In genomic region chr7:47885309-47886000, GRCh38 we compare ENCODE assay signal across 23 cellular contexts.
DNase-seq lines count a peak whose midpoint lies in the region; ATAC-seq and TF ChIP-seq lines count a peak whose summit lies in the region.
"Had no signal": no experiment of that assay in that cellular context is flagged by ENCODE, and none has a peak within 500 bp of the region (broad histone marks: within the 10 kb centered on the region; RNA-seq: fewer than 3 reads in every experiment).

No MANE protein-coding gene starts in this region.

- POLR2A ChIA-PET in activated CD8-positive, alpha-beta T cell treated with anti-CD3 and anti-CD28 coated beads for 36 hours (lab: Charles Lee): no interaction called here
- POLR2A ChIA-PET in activated CD8-positive, alpha-beta T cell treated with anti-CD3 and anti-CD28 coated beads, Interleukin-2, amount 10 ng/mL, durations not matched to agents 7 days and 5 days (lab: Charles Lee): no interaction called here

- intact Hi-C loops in activated CD8-positive, alpha-beta T cell treated with anti-CD3 and anti-CD28 coated beads for 36 hours (cut with micrococcal nuclease): no loop called here
- intact Hi-C loops in gastrocnemius medialis (cut with DNase I; ENCODE audit: low total_unique reads): no loop called here

- H3K4me1 Mint-ChIP-seq in activated CD8-positive, alpha-beta T cell treated with anti-CD3 and anti-CD28 coated beads for 36 hours (ENCODE audit: low read depth): no peaks in the 10 kb centered on the region
- no peaks in the 10 kb centered on the region for H3K4me1 Mint-ChIP-seq in activated CD8-positive, alpha-beta T cell treated with anti-CD3 and anti-CD28 coated beads, Interleukin-2, amount 10 ng/mL, durations not matched to agents 7 days and 5 days (ENCODE audit: low read depth)
- peaks cover 3% of the 10 kb centered on the region for H3K4me1 Mint-ChIP-seq in T-helper 2 cell treated with Interferon-gamma antibody and Interleukin-4, amounts not matched to agents 5 μg/mL and 100 μg/mL, for 36 hours (ENCODE audit: low read depth)
- no peaks in the 10 kb centered on the region for H3K4me1 Mint-ChIP-seq in stimulated activated memory B cell treated with anti-CD40 and anti-IgM and Interleukin-4, amounts not matched to agents 10 μg/mL and 1 μg/mL and 100 μg/mL, for 72 hours
- H3K4me1 Mint-ChIP-seq: memory B cell had no signal

- no peak for TF ChIP-seq POLR2A in gastrocnemius medialis (IDR thresholded peaks at IDR 0.05)

- peak overlapping the region; percentile 48 to 82 (median 74) for H3K27ac ChIP-seq in gastrocnemius medialis
- H3K27ac ChIP-seq: A549, brain microvascular endothelial cell, prostate gland, SJCRH30, skin epidermis, upper lobe of left lung had no signal

- CTCF ChIA-PET in activated CD8-positive, alpha-beta T cell treated with anti-CD3 and anti-CD28 coated beads for 36 hours (lab: Charles Lee): no interaction called here
- CTCF ChIA-PET in activated CD8-positive, alpha-beta T cell treated with anti-CD3 and anti-CD28 coated beads, Interleukin-2, amount 10 ng/mL, durations not matched to agents 7 days and 5 days (lab: Charles Lee): no interaction called here

- H3K4me3 ChIP-seq in gastrocnemius medialis: peak overlapping the region in 1 of 4 donors; percentile 10
- H3K4me3 ChIP-seq: A549, prostate gland, SJCRH30, skin epidermis, upper lobe of left lung had no signal

- no peak overlapping the region for H3K4me3 Mint-ChIP-seq in activated CD8-positive, alpha-beta T cell treated with anti-CD3 and anti-CD28 coated beads for 36 hours
- H3K4me3 Mint-ChIP-seq in activated CD8-positive, alpha-beta T cell treated with anti-CD3 and anti-CD28 coated beads, Interleukin-2, amount 10 ng/mL, durations not matched to agents 7 days and 5 days: no peak overlapping the region
- no peak overlapping the region for H3K4me3 Mint-ChIP-seq in T-helper 2 cell treated with Interferon-gamma antibody and Interleukin-4, amounts not matched to agents 5 μg/mL and 100 μg/mL, for 36 hours
- no peak overlapping the region for H3K4me3 Mint-ChIP-seq in stimulated activated memory B cell treated with anti-CD40 and anti-IgM and Interleukin-4, amounts not matched to agents 10 μg/mL and 1 μg/mL and 100 μg/mL, for 72 hours
- H3K4me3 Mint-ChIP-seq: memory B cell had no signal

- in situ Hi-C loops in gastrocnemius medialis (cut with MboI; ENCODE audit: low sequenced_read_pairs in 4 of 4): no loop called here

- no peak overlapping the region for H3K27ac Mint-ChIP-seq in activated CD8-positive, alpha-beta T cell treated with anti-CD3 and anti-CD28 coated beads for 36 hours
- H3K27ac Mint-ChIP-seq in activated CD8-positive, alpha-beta T cell treated with anti-CD3 and anti-CD28 coated beads, Interleukin-2, amount 10 ng/mL, durations not matched to agents 7 days and 5 days: no peak overlapping the region
- H3K27ac Mint-ChIP-seq in T-helper 2 cell treated with Interferon-gamma antibody and Interleukin-4, amounts not matched to agents 5 μg/mL and 100 μg/mL, for 36 hours: no peak overlapping the region
- H3K27ac Mint-ChIP-seq in stimulated activated memory B cell treated with anti-CD40 and anti-IgM and Interleukin-4, amounts not matched to agents 10 μg/mL and 1 μg/mL and 100 μg/mL, for 72 hours: no peak overlapping the region
- H3K27ac Mint-ChIP-seq: memory B cell had no signal

- no peaks in the 10 kb centered on the region for H3K36me3 Mint-ChIP-seq in activated CD8-positive, alpha-beta T cell treated with anti-CD3 and anti-CD28 coated beads for 36 hours (ENCODE audit: low read depth)
- no peaks in the 10 kb centered on the region for H3K36me3 Mint-ChIP-seq in activated CD8-positive, alpha-beta T cell treated with anti-CD3 and anti-CD28 coated beads, Interleukin-2, amount 10 ng/mL, durations not matched to agents 7 days and 5 days (ENCODE audit: low read depth)
- no peaks in the 10 kb centered on the region for H3K36me3 Mint-ChIP-seq in T-helper 2 cell treated with Interferon-gamma antibody and Interleukin-4, amounts not matched to agents 5 μg/mL and 100 μg/mL, for 36 hours (ENCODE audit: low read depth)
- no peaks in the 10 kb centered on the region for H3K36me3 Mint-ChIP-seq in stimulated activated memory B cell treated with anti-CD40 and anti-IgM and Interleukin-4, amounts not matched to agents 10 μg/mL and 1 μg/mL and 100 μg/mL, for 72 hours
- H3K36me3 Mint-ChIP-seq: memory B cell had no signal

- no peak for TF ChIP-seq CTCF in activated CD8-positive, alpha-beta T cell treated with anti-CD3 and anti-CD28 coated beads for 36 hours (IDR thresholded peaks at IDR 0.05)
- no peak for TF ChIP-seq CTCF in gastrocnemius medialis (IDR thresholded peaks at IDR 0.05 in 4 of 5, conservative IDR thresholded peaks at IDR 0.05 in 1 of 5)

- no peaks in the 10 kb centered on the region for H3K9me3 Mint-ChIP-seq in activated CD8-positive, alpha-beta T cell treated with anti-CD3 and anti-CD28 coated beads for 36 hours
- H3K9me3 Mint-ChIP-seq in activated CD8-positive, alpha-beta T cell treated with anti-CD3 and anti-CD28 coated beads, Interleukin-2, amount 10 ng/mL, durations not matched to agents 7 days and 5 days (ENCODE audit: insufficient read depth): no peaks in the 10 kb centered on the region
- no peaks in the 10 kb centered on the region for H3K9me3 Mint-ChIP-seq in T-helper 2 cell treated with Interferon-gamma antibody and Interleukin-4, amounts not matched to agents 5 μg/mL and 100 μg/mL, for 36 hours
- no peaks in the 10 kb centered on the region for H3K9me3 Mint-ChIP-seq in stimulated activated memory B cell treated with anti-CD40 and anti-IgM and Interleukin-4, amounts not matched to agents 10 μg/mL and 1 μg/mL and 100 μg/mL, for 72 hours
- H3K9me3 Mint-ChIP-seq: memory B cell had no signal

- no peaks in the 10 kb centered on the region for H3K9me3 ChIP-seq in gastrocnemius medialis
- H3K9me3 ChIP-seq: A549, prostate gland, SJCRH30, upper lobe of left lung had no signal

- H3K36me3 ChIP-seq in gastrocnemius medialis: no peaks in the 10 kb centered on the region
- H3K36me3 ChIP-seq: brain microvascular endothelial cell, prostate gland, SJCRH30, upper lobe of left lung had no signal

- peak; percentile 17 for ATAC-seq in activated CD8-positive, alpha-beta T cell treated with anti-CD3 and anti-CD28 coated beads for 36 hours
- ATAC-seq in activated CD8-positive, alpha-beta T cell treated with anti-CD3 and anti-CD28 coated beads, Interleukin-2, amount 10 ng/mL, durations not matched to agents 7 days and 5 days: no peak
- ATAC-seq in gastrocnemius medialis: peak; percentile 65 to 70
- no peak for ATAC-seq in stimulated activated memory B cell treated with anti-CD40 and anti-IgM and Interleukin-4, amounts not matched to agents 10 μg/mL and 1 μg/mL and 100 μg/mL, for 72 hours
- ATAC-seq: A549; activated CD4-positive, CD25-positive, alpha-beta regulatory T cell treated with anti-CD3 and anti-CD28 coated beads, Interleukin-2, amount 50 U/mL, for 24 hours had no signal

- H3K27me3 Mint-ChIP-seq in activated CD8-positive, alpha-beta T cell treated with anti-CD3 and anti-CD28 coated beads for 36 hours: no peaks in the 10 kb centered on the region
- no peaks in the 10 kb centered on the region for H3K27me3 Mint-ChIP-seq in activated CD8-positive, alpha-beta T cell treated with anti-CD3 and anti-CD28 coated beads, Interleukin-2, amount 10 ng/mL, durations not matched to agents 7 days and 5 days (ENCODE audit: low read depth)
- no peaks in the 10 kb centered on the region for H3K27me3 Mint-ChIP-seq in T-helper 2 cell treated with Interferon-gamma antibody and Interleukin-4, amounts not matched to agents 5 μg/mL and 100 μg/mL, for 36 hours (ENCODE audit: low read depth)
- H3K27me3 Mint-ChIP-seq in stimulated activated memory B cell treated with anti-CD40 and anti-IgM and Interleukin-4, amounts not matched to agents 10 μg/mL and 1 μg/mL and 100 μg/mL, for 72 hours: no peaks in the 10 kb centered on the region
- H3K27me3 Mint-ChIP-seq: memory B cell had no signal

- no peak for DNase-seq in activated CD8-positive, alpha-beta T cell treated with anti-CD3 and anti-CD28 coated beads for 36 hours
- DNase-seq in activated CD8-positive, alpha-beta T cell treated with anti-CD3 and anti-CD28 coated beads, Interleukin-2, amount 10 ng/mL, durations not matched to agents 7 days and 5 days: no peak
- peak; percentile 55 for DNase-seq in AG20443 (ENCODE audit: low spot score)
- DNase-seq in T-helper 2 cell treated with Interferon-gamma antibody and Interleukin-4, amounts not matched to agents 5 μg/mL and 100 μg/mL, for 36 hours (ENCODE audit: low spot score): peak; percentile 27
- peak; percentile 15 to 20 for DNase-seq in gastrocnemius medialis
- no peak for DNase-seq in COLO829 (ENCODE audit: low spot score)
- no peak for DNase-seq in epidermal melanocyte (ENCODE audit: insufficient read length, low spot score)
- DNase-seq: activated gamma-delta T cell treated with Interleukin-2 at 50 U/mL for 16 hours, brain microvascular endothelial cell, foreskin fibroblast, GDM1, Kasumi-1, NCI-H1048, NCI-H1694 treated with DMSO at 0.1 percent for 48 hours, NCI-H510A treated with DMSO at 0.1 percent for 48 hours, upper lobe of left lung had no signal

- H3K4me1 ChIP-seq in gastrocnemius medialis: peaks cover 14 to 21% of the 10 kb centered on the region in 2 donors
- H3K4me1 ChIP-seq: A549, prostate gland, upper lobe of left lung had no signal

- H3K27me3 ChIP-seq in gastrocnemius medialis: no peaks in the 10 kb centered on the region
- H3K27me3 ChIP-seq: brain microvascular endothelial cell, SJCRH30, upper lobe of left lung had no signal

Comparison
In these comparisons a context has a peak if more than half of its experiments do, and no peak if none do; other contexts are left out.
1. ATAC-seq: peak in activated CD8-positive, alpha-beta T cell treated with anti-CD3 and anti-CD28 coated beads for 36 hours (single experiment) and gastrocnemius medialis (2 of 2); none in activated CD8-positive, alpha-beta T cell treated with anti-CD3 and anti-CD28 coated beads, Interleukin-2, amount 10 ng/mL, durations not matched to agents 7 days and 5 days (single experiment) and stimulated activated memory B cell treated with anti-CD40 and anti-IgM and Interleukin-4, amounts not matched to agents 10 μg/mL and 1 μg/mL and 100 μg/mL, for 72 hours (single experiment).
2. DNase-seq: peak in AG20443 (single experiment), T-helper 2 cell treated with Interferon-gamma antibody and Interleukin-4, amounts not matched to agents 5 μg/mL and 100 μg/mL, for 36 hours (single experiment) and gastrocnemius medialis (2 of 2); none in activated CD8-positive, alpha-beta T cell treated with anti-CD3 and anti-CD28 coated beads for 36 hours (single experiment), activated CD8-positive, alpha-beta T cell treated with anti-CD3 and anti-CD28 coated beads, Interleukin-2, amount 10 ng/mL, durations not matched to agents 7 days and 5 days (single experiment), COLO829 (single experiment) and epidermal melanocyte (single experiment).